Comparison of ENCODE assay signal across 18 cellular contexts in the genomic region with DNA sequence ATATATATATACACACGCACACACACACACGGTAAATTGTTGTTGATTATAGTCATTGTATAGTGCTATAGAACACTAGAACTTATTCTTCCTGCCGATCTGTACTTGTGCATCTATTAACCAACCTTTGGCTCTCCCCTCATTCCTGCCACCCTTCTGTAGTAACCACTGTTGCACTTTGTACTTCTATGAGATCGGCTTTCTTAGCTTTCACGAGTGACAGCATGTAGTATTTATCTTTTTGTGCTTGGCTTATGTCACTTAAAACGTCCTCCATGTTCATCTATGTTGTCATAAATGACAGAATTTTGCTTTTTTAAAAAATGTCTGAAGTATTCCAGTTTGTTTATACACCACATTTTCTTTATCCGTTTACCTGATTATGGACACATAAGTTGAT.
"Had no signal": no experiment of that assay in that cellular context is flagged by ENCODE, and none has a peak within 500 bp of the region (broad histone marks: within the 10 kb centered on the region; RNA-seq: fewer than 3 reads in every experiment).

No MANE protein-coding gene starts in this region.

- H3K36me3 ChIP-seq: colonic mucosa had no signal

- H3K9me3 ChIP-seq: colonic mucosa had no signal

- H3K27me3 ChIP-seq: colonic mucosa, gastroesophageal sphincter, sigmoid colon had no signal

- DNase-seq: colonic mucosa; dermis blood vessel endothelial cell; effector CD4-positive, alpha-beta T cell; endodermal cell; glutamatergic neuron; kidney; left cardiac atrium; left ventricle myocardium superior; naive thymus-derived CD4-positive, alpha-beta T cell; posterior cingulate gyrus; sigmoid colon; stimulated activated CD4-positive, alpha-beta T cell treated with anti-CD3 and anti-CD28 coated beads, Interleukin-12 subunit alpha, Interleukin-12 subunit beta, amount 100 ng/mL, for 4 hours; stimulated activated naive CD4-positive, alpha-beta T cell; trophoblast cell had no signal

- H3K27ac ChIP-seq: colonic mucosa, gastroesophageal sphincter, sigmoid colon, skin epidermis had no signal

- H3K4me1 ChIP-seq: colonic mucosa, gastroesophageal sphincter, sigmoid colon had no signal

- H3K4me3 Mint-ChIP-seq: endodermal cell; naive thymus-derived CD4-positive, alpha-beta T cell; neural crest cell had no signal

- H3K4me1 Mint-ChIP-seq: endodermal cell, neural crest cell had no signal

- H3K4me3 ChIP-seq: colonic mucosa, gastroesophageal sphincter, sigmoid colon, skin epidermis had no signal

- ATAC-seq: esophagus mucosa; gastroesophageal sphincter; left cardiac atrium; left ventricle myocardium superior; naive thymus-derived CD4-positive, alpha-beta T cell had no signal

- H3K27ac Mint-ChIP-seq: endodermal cell had no signal

- H3K27me3 Mint-ChIP-seq: naive thymus-derived CD4-positive, alpha-beta T cell had no signal
